8 cellular contexts compared by ENCODE assay signal in the genomic region with DNA sequence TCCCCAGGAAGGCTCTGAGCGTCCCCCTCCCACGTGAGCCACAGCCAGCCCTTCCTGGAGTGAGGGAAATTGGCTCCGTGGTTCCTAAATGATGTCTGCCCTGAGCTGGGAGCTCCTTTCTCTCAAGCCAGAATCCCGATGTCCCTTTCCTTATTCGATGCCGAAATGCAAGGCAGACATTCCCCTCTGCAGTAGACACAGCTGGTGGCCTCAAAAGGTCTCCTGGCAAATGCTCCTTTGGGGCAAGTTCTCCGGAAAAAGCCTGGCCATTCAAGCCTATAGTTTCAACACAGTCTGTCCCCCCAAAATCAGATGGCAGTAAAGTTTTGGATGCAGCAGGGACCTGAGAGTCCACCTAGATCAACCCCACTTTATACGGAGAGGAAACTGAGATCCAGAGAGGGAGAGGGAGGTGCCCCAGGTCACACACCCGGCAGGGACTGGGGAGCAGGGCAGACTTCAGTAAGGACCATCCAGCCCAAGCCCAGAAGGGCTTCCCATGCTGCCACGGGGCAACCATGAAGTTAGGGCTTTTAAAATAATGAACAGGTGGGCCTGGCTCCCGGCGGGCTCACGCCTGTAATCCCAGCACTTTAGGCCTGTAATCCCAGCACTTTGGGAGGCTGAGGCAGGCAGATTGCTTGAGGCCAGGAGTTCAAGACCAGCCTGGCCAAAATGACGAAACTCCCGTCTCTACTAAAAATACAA.
DNase-seq lines count a peak whose midpoint lies in the region; ATAC-seq, FAIRE-seq and TF ChIP-seq lines count a peak whose summit lies in the region.

No MANE protein-coding gene starts in this region.

- H3K4me3 ChIP-seq in DOHH2 (ENCODE audit: low read length) (peak overlapping the region; percentile 72), H1 (ENCODE audit: extremely low read depth in 1 of 4, insufficient read depth in 2 of 4, low read depth in 3 of 4, low read length in 4 of 4) (peak overlapping the region; percentile 39 to 89 (median 69)), neutrophil (ENCODE audit: low read depth in 1 of 2, low read length in 1 of 2) (peak overlapping the region; percentile 86 to 95)

- H2AFZ ChIP-seq in H1 (ENCODE audit: low read length) = no peak overlapping the region

- H3K23ac ChIP-seq in H1 (ENCODE audit: insufficient read length) = no peak overlapping the region

- peaks cover 13% of the 10 kb centered on the region for H3K23me2 ChIP-seq in H1 (ENCODE audit: low read depth, low read length)

- H4K20me1 ChIP-seq in DOHH2 (ENCODE audit: control insufficient read depth, insufficient read depth, low read depth, low read length) = no peaks in the 10 kb centered on the region
- peaks cover 0 to 3% of the 10 kb centered on the region in 2 experiments for H4K20me1 ChIP-seq in H1 (replicated peaks in 1 of 2; ENCODE audit: control insufficient read depth in 1 of 2, insufficient read depth in 2 of 2, low read length in 2 of 2)

- peak overlapping the region; percentile 99 for H3K18ac ChIP-seq in H1 (ENCODE audit: extremely low read depth, low read length)

- no peaks in the 10 kb centered on the region for H3K36me3 ChIP-seq in DOHH2 (ENCODE audit: control insufficient read depth, low read length)
- H3K36me3 ChIP-seq in H1 (ENCODE audit: control insufficient read depth in 2 of 4, insufficient read depth in 4 of 4, low read length in 3 of 4) = peaks cover 0 to 8% (median 0%) of the 10 kb centered on the region in 4 experiments; a peak in 4 of 8 replicates
- H3K36me3 ChIP-seq in neutrophil = peaks cover 2% of the 10 kb centered on the region

- H3K4ac ChIP-seq in H1 (replicated peaks; ENCODE audit: insufficient read length, low read depth, low read length) = peak overlapping the region; percentile 99

- H3K4me2 ChIP-seq in DOHH2 (ENCODE audit: low read length) (peak overlapping the region; percentile 76), H1 (ENCODE audit: insufficient read depth in 1 of 2, low read depth in 2 of 2, low read length in 2 of 2) (peak overlapping the region; percentile 89 to 90)

- peak overlapping the region; percentile 33 for H2BK120ac ChIP-seq in H1 (replicated peaks; ENCODE audit: low read depth, low read length)

- peaks cover 12% of the 10 kb centered on the region for H3K4me1 ChIP-seq in DOHH2 (ENCODE audit: control insufficient read depth, low read length)
- peaks cover 0 to 23% (median 9%) of the 10 kb centered on the region in 4 experiments; a peak in 6 of 7 replicates for H3K4me1 ChIP-seq in H1 (replicated peaks in 1 of 4; ENCODE audit: control insufficient read depth in 3 of 4, insufficient read depth in 4 of 4, low read length in 3 of 4)
- peaks cover 36 to 38% of the 10 kb centered on the region in 2 experiments for H3K4me1 ChIP-seq in neutrophil (ENCODE audit: control insufficient read depth in 1 of 2, insufficient read depth in 1 of 2, low read depth in 1 of 2, low read length in 1 of 2)

- no peak for TF ChIP-seq RAD21 in H1 (IDR thresholded peaks at IDR 0.05 in 1 of 2, conservative IDR thresholded peaks at IDR 0.05 in 1 of 2; ENCODE audit: low read depth in 2 of 2, low read length in 2 of 2)

- peak overlapping the region; percentile 62 for H2BK20ac ChIP-seq in H1 (ENCODE audit: low read length)

- H3K56ac ChIP-seq in H1 (replicated peaks; ENCODE audit: insufficient read length, low read depth, low read length) = peak overlapping the region; percentile 88

- H2BK15ac ChIP-seq in H1 (ENCODE audit: low read length) = peak overlapping the region; percentile 14; the same call in 1 of the 2 replicates

- peak overlapping the region in 3 of 4 experiments; percentile 92 to 95 (median 93); a peak in 6 of 7 replicates for H3K9ac ChIP-seq in H1 (replicated peaks in 1 of 4; ENCODE audit: extremely low read depth in 1 of 4, low read depth in 3 of 4, low read length in 3 of 4)

- WGBS in H1 (ENCODE audit: extremely low coverage in 1 of 2, insufficient coverage in 1 of 2, insufficient read length in 1 of 2, insufficient replicate concordance in 2 of 2, low coverage in 1 of 2, low lambda C conversion rate in 2 of 2, missing lambda C conversion rate in 1 of 2), 2 experiments = 29% methylated on average over 15 of the region's 15 CpGs; no CpG with 5 or more reads in 1 of the 2 experiments

- ATAC-seq in HG03520 (IDR thresholded peaks at IDR 0.05; ENCODE audit: unreplicated experiment) (no peak), HG03108 (IDR thresholded peaks at IDR 0.05; ENCODE audit: unreplicated experiment) (no peak)

- H3K9me2 ChIP-seq in DOHH2 (replicated peaks; ENCODE audit: control insufficient read depth, low read length) = no peaks in the 10 kb centered on the region

- TF ChIP-seq POLR2A in H1 (IDR thresholded peaks at IDR 0.05; ENCODE audit: control extremely low read depth in 1 of 2, low read depth in 2 of 2, low read length in 2 of 2) = peak in 1 of 2 experiments; percentile 15; a peak in 1 of 3 replicates

- H3K14ac ChIP-seq in H1 (ENCODE audit: insufficient read length) = no peak overlapping the region

- peak overlapping the region; percentile 68; the same call in 1 of the 2 replicates for H2AK5ac ChIP-seq in H1 (ENCODE audit: low read depth, low read length)

- H4K8ac ChIP-seq in H1 (ENCODE audit: extremely low read depth, insufficient read depth, low read length) = peak overlapping the region; percentile 98; the same call in 1 of the 2 replicates

- peak overlapping the region; percentile 99 for H4K91ac ChIP-seq in H1 (replicated peaks; ENCODE audit: insufficient read length, low read length)

- no peak for TF ChIP-seq EP300 in H1 (IDR thresholded peaks at IDR 0.05; ENCODE audit: borderline replicate concordance in 1 of 2, low read depth in 2 of 2, low read length in 2 of 2)

- TF ChIP-seq CTCF in DOHH2 (IDR thresholded peaks at IDR 0.05; ENCODE audit: low read depth, low read length, poor library complexity, severe bottlenecking) = no peak
- no peak for TF ChIP-seq CTCF in H1 (IDR thresholded peaks at IDR 0.05; ENCODE audit: control extremely low read depth in 1 of 3, insufficient read depth in 1 of 3, low read depth in 1 of 3, low read length in 3 of 3)
- TF ChIP-seq CTCF in neutrophil (IDR thresholded peaks at IDR 0.05) = no peak

- FAIRE-seq in H1 (lab: Jason Lieb, UNC) = no peak

- H3K9me3 ChIP-seq in DOHH2 (ENCODE audit: control insufficient read depth, insufficient read depth, low read length) (peaks cover 22% of the 10 kb centered on the region), H1 (ENCODE audit: insufficient read depth in 2 of 2, low read depth in 1 of 2, low read length in 1 of 2) (peaks cover 0 to 7% of the 10 kb centered on the region in 2 experiments; a peak in 1 of 4 replicates), neutrophil (no peaks in the 10 kb centered on the region)

- H3K27me3 ChIP-seq in DOHH2 (ENCODE audit: control insufficient read depth, low read length) = peaks cover 27% of the 10 kb centered on the region
- no peaks in the 10 kb centered on the region for H3K27me3 ChIP-seq in H1 (replicated peaks in 1 of 4; ENCODE audit: control insufficient read depth in 3 of 4, extremely low read depth in 1 of 4, insufficient read depth in 3 of 4, low read length in 3 of 4)
- no peaks in the 10 kb centered on the region for H3K27me3 ChIP-seq in neutrophil

- peak overlapping the region; percentile 98; the same call in 1 of the 2 replicates for H2BK12ac ChIP-seq in H1 (ENCODE audit: low read depth, low read length)

- peaks cover 11% of the 10 kb centered on the region for H3K79me1 ChIP-seq in H1 (ENCODE audit: low read depth, low read length)

- POLR2A ChIA-PET in H1 (lab: Charles Lee; ENCODE audit: partially characterized antibody) = interaction anchor here (0.6 to 11.8 kb wide), 12 partner anchors 9 to 61 kb away, joined by 3 to 122 read pairs (median 6); no protein-coding TSS in a partner anchor

- H3K27ac ChIP-seq in DOHH2 (ENCODE audit: low read depth, low read length) (no peak overlapping the region), H1 (ENCODE audit: low read depth, low read length) (peak overlapping the region; percentile 98), neutrophil (peak overlapping the region; percentile 93)

- peak overlapping the region; percentile 100 for H2BK5ac ChIP-seq in H1 (ENCODE audit: low read depth, low read length)

- H4K5ac ChIP-seq in H1 (ENCODE audit: insufficient read length, low read depth, low read length) = peak overlapping the region; percentile 97

- CTCF ChIA-PET in H1 (lab: Charles Lee; ENCODE audit: partially characterized antibody) = interaction anchor here (0.6 to 2.7 kb wide), 2 partner anchors 81 to 122 kb away, joined by 3 to 7 read pairs; no protein-coding TSS in a partner anchor

- H3F3A ChIP-seq in DOHH2 (ENCODE audit: control insufficient read depth, insufficient read depth) = no peaks in the 10 kb centered on the region

- no peaks in the 10 kb centered on the region for H3K79me2 ChIP-seq in DOHH2 (ENCODE audit: control insufficient read depth, low read length)
- H3K79me2 ChIP-seq in H1 (ENCODE audit: control insufficient read depth in 1 of 2, insufficient read depth in 2 of 2, low read length in 2 of 2) = peaks cover 17 to 35% of the 10 kb centered on the region in 2 experiments

- DNase-seq in NCI-H748 treated with DMSO at 0.1 percent for 48 hours (lab: John Stamatoyannopoulos, UW) = peak; percentile 4
- DNase-seq in H1 (ENCODE audit: low read depth in 1 of 2, low spot score in 2 of 2) = peak in 1 of 2 experiments; percentile 83
- no peak for DNase-seq in stimulated activated CD4-positive, alpha-beta T cell treated with anti-CD3 and anti-CD28 coated beads, Interleukin-12 subunit alpha, Interleukin-12 subunit beta, amount 100 ng/mL, for 4 hours
- no peak for DNase-seq in activated naive CD4-positive, alpha-beta T cell (lab: John Stamatoyannopoulos, UW)

TF ChIP-seq in H1, 55 proteins besides CTCF, POLR2A, EP300 and RAD21:
- TF ChIP-seq POLR2AphosphoS5 (IDR thresholded peaks at IDR 0.05; ENCODE audit: low read depth, low read length) (0 out of 2 replicates have a peak, but pooled peaks have one; percentile 48), RBBP5 (IDR thresholded peaks at IDR 0.05; ENCODE audit: borderline replicate concordance, low read depth, low read length) (peak; percentile 60; the same call in 1 of the 2 replicates), SIN3A (conservative IDR thresholded peaks at IDR 0.05 in 1 of 2, IDR thresholded peaks at IDR 0.05 in 1 of 2; ENCODE audit: low read depth in 1 of 2, low read length in 2 of 2) (0 out of 4 replicates have a peak, but pooled peaks of 1 of the 2 experiments have one; percentile 11), KDM4A (IDR thresholded peaks at IDR 0.05; ENCODE audit: low read depth, low read length, severe bottlenecking) (no peak)
